In genomic region chr6:43771858-43772570, GRCh38 we compare ENCODE assay signal across 8 cellular contexts. TPM values are rescaled to one million over a fixed set of nuclear protein-coding genes. Genes with fewer than 3 reads are reported as not detected.
DNase-seq lines count a peak whose midpoint lies in the region; ATAC-seq and TF ChIP-seq lines count a peak whose summit lies in the region.

No MANE protein-coding gene starts in this region.

- no peaks in the 10 kb centered on the region for H3K27me3 ChIP-seq in body of pancreas

- no peak for TF ChIP-seq CTCF in body of pancreas (IDR thresholded peaks at IDR 0.05)

- no peaks in the 10 kb centered on the region for H3K36me3 ChIP-seq in body of pancreas (replicated peaks in 1 of 2; ENCODE audit: insufficient read depth in 1 of 2, low read depth in 2 of 2)

- H3K4me1 ChIP-seq in body of pancreas: peaks cover 72% of the 10 kb centered on the region

- intact Hi-C loops in body of pancreas (cut with DNase I): no loop called here

- H3K9me3 ChIP-seq in body of pancreas: no peaks in the 10 kb centered on the region

- H3K27ac ChIP-seq in body of pancreas (peak overlapping the region; percentile 95 to 99 (median 98)), skin epidermis (peak overlapping the region; percentile 72 to 96 (median 88))

- peak in 2 of 3 donors; percentile 5 to 41 for TF ChIP-seq POLR2A in body of pancreas (IDR thresholded peaks at IDR 0.05)

- WGBS in body of pancreas, 2 donors: 1 to 2% methylated on average over 25 to 37 of the region's 48 CpGs

- peak; percentile 18 for ATAC-seq in HG03432 (IDR thresholded peaks at IDR 0.05; ENCODE audit: unreplicated experiment)
- peak; percentile 59 for ATAC-seq in body of pancreas
- ATAC-seq in GM18858 (IDR thresholded peaks at IDR 0.05; ENCODE audit: unreplicated experiment): no peak
- no peak for ATAC-seq in GM18870 (IDR thresholded peaks at IDR 0.05; ENCODE audit: unreplicated experiment)

- H3K4me3 ChIP-seq in body of pancreas: peak overlapping the region; percentile 75 to 80
- H3K4me3 ChIP-seq in skin epidermis: peak overlapping the region; percentile 55 to 88 (median 61)

- peak; percentile 40 for DNase-seq in DMS53 treated with DMSO at 0.1 percent for 48 hours (lab: John Stamatoyannopoulos, UW; ENCODE audit: unreplicated experiment)
- DNase-seq in T-helper 9 cell: peak; percentile 19
- peak; percentile 83 to 91 (median 84) for DNase-seq in body of pancreas
- DNase-seq in iPS-NIHi7 (ENCODE audit: extremely low spot score): peak; percentile 66

RNA-seq across cellular contexts. Expression of gene VEGFA, which starts 2.0 kb away (rescaled TPM):
- total RNA-seq in body of pancreas: 100 to 1,000 TPM in 1 of 2 donors, 10 to 100 TPM in 1; 84.8 to 272 TPM

Comparison
In these comparisons a context has a peak if more than half of its experiments do, and no peak if none do; other contexts are left out.
1. DNase-seq: peak in every context shown above with its lines; median percentile 84 in body of pancreas; 66 in iPS-NIHi7; 40 in DMS53 treated with DMSO at 0.1 percent for 48 hours; 19 in T-helper 9 cell.
2. ATAC-seq: peak in HG03432 (single experiment) and body of pancreas (single experiment); none in GM18858 (single experiment) and GM18870 (single experiment).